8 cellular contexts compared by ENCODE assay signal in genomic region chr5:28766565-28767158, GRCh38.
DNase-seq lines count a peak whose midpoint lies in the region; ATAC-seq and TF ChIP-seq lines count a peak whose summit lies in the region.

No MANE protein-coding gene starts in this region.

- DNase-seq in DMS53 (lab: John Stamatoyannopoulos, UW) (peak; percentile 81), NCI-H1092 treated with DMSO at 0.1 percent for 48 hours (lab: John Stamatoyannopoulos, UW) (peak; percentile 71), SK-MEL-5 (ENCODE audit: low read depth, low spot score) (peak; percentile 64), foreskin fibroblast (peak in 1 of 2 donors; percentile 1), NCI-H187 (lab: John Stamatoyannopoulos, UW) (no peak), GM19240 (ENCODE audit: insufficient read length, low spot score) (no peak)
- no peak for DNase-seq in activated CD4-positive, CD25-positive, alpha-beta regulatory T cell (lab: John Stamatoyannopoulos, UW)

- peak; percentile 12 for TF ChIP-seq CTCF in foreskin fibroblast (IDR thresholded peaks at IDR 0.05; ENCODE audit: low read depth, low read length)

- no peak overlapping the region for H3K4me3 ChIP-seq in foreskin fibroblast (ENCODE audit: low read depth in 1 of 2, low read length in 2 of 2)

- no peak for ATAC-seq in HG02678 (IDR thresholded peaks at IDR 0.05; ENCODE audit: unreplicated experiment)

- in situ Hi-C loops in SK-MEL-5 (cut with HindIII; ENCODE audit: low pct_unique_long_range_greater_than_20kb, low sequenced_read_pairs): no loop called here

Comparison
In these comparisons a context has a peak if more than half of its experiments do, and no peak if none do; other contexts are left out.
1. DNase-seq: peak in DMS53 (single experiment), NCI-H1092 treated with DMSO at 0.1 percent for 48 hours (single experiment) and SK-MEL-5 (single experiment); none in NCI-H187 (0 of 2), activated CD4-positive, CD25-positive, alpha-beta regulatory T cell (0 of 4) and GM19240 (single experiment).